11 cellular contexts compared by ENCODE assay signal in the genomic region with DNA sequence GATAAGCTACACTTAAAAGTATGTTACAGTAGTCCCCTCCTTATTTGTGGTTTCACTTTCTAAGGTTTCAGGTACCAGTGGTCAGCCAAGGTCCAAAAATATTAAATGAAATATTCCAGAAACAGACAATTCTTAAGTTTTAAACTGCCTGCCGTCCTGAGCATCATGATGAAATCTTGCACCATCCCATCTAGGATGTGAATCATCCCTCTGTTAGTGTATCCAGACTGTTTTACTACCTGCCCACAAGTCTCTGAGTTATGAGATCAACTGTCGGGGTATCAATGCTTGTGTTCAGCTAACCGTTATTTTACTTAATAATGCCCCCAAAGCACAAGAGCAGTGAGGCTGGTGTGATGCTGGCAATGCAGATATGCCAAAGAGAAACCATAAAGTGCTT. TPM values are rescaled to one million over a fixed set of nuclear protein-coding genes. Genes with fewer than 3 reads are reported as not detected.
DNase-seq lines count a peak whose midpoint lies in the region; ATAC-seq and TF ChIP-seq lines count a peak whose summit lies in the region.
"Had no signal": no experiment of that assay in that cellular context is flagged by ENCODE, and none has a peak within 500 bp of the region (broad histone marks: within the 10 kb centered on the region; RNA-seq: fewer than 3 reads in every experiment).

No MANE protein-coding gene starts in this region.

- no peak for TF ChIP-seq CTCF in CD4-positive, alpha-beta T cell (IDR thresholded peaks at IDR 0.05)
- TF ChIP-seq CTCF in BE2C (IDR thresholded peaks at IDR 0.05; ENCODE audit: low read depth, low read length): no peak

- peak overlapping the region; percentile 11 for H3K4me3 Mint-ChIP-seq in CD4-positive, alpha-beta T cell
- peak overlapping the region; percentile 67 for H3K4me3 Mint-ChIP-seq in activated naive CD8-positive, alpha-beta T cell treated with anti-CD3 and anti-CD28 coated beads, Interleukin-2, amount 50 U/mL, for 24 hours

- H3K27me3 Mint-ChIP-seq in CD4-positive, alpha-beta T cell: no peaks in the 10 kb centered on the region
- no peaks in the 10 kb centered on the region for H3K27me3 Mint-ChIP-seq in activated naive CD8-positive, alpha-beta T cell treated with anti-CD3 and anti-CD28 coated beads, Interleukin-2, amount 50 U/mL, for 24 hours

- no peak overlapping the region for H3K4me3 ChIP-seq in BE2C (ENCODE audit: low read depth, low read length)

- no peaks in the 10 kb centered on the region for H3K36me3 ChIP-seq in BE2C

- H3K27ac Mint-ChIP-seq in CD4-positive, alpha-beta T cell: peak overlapping the region; percentile 12
- peak overlapping the region; percentile 97 for H3K27ac Mint-ChIP-seq in activated naive CD8-positive, alpha-beta T cell treated with anti-CD3 and anti-CD28 coated beads, Interleukin-2, amount 50 U/mL, for 24 hours

- intact Hi-C loops in CD4-positive, alpha-beta T cell (cut with DNase I, micrococcal nuclease): no loop called here

- H3K27me3 ChIP-seq in CD4-positive, alpha-beta T cell (ENCODE audit: control insufficient read depth, insufficient read depth, low read length): no peaks in the 10 kb centered on the region
- H3K27me3 ChIP-seq in BE2C: no peaks in the 10 kb centered on the region

- POLR2A ChIA-PET in CD4-positive, alpha-beta T cell (lab: Charles Lee): interaction anchor here (0.5 to 1.2 kb wide), 4 partner anchors 10 to 78 kb away, joined by 3 to 4 read pairs (median 4); a partner anchor contains a TSS

- H3K4me1 Mint-ChIP-seq in CD4-positive, alpha-beta T cell (ENCODE audit: low read depth): peaks cover 87% of the 10 kb centered on the region
- H3K4me1 Mint-ChIP-seq in activated naive CD8-positive, alpha-beta T cell treated with anti-CD3 and anti-CD28 coated beads, Interleukin-2, amount 50 U/mL, for 24 hours: peaks cover 87% of the 10 kb centered on the region

- no peak overlapping the region for H3K27ac ChIP-seq in CD4-positive, alpha-beta T cell (ENCODE audit: low read depth, low read length)

- CTCF ChIA-PET in CD4-positive, alpha-beta T cell (lab: Charles Lee): no interaction called here

- H3K4me1 ChIP-seq in BE2C: peaks cover 4% of the 10 kb centered on the region

- no peak for ATAC-seq in CD4-positive, alpha-beta T cell (ENCODE audit: poor library complexity)
- ATAC-seq in activated naive CD8-positive, alpha-beta T cell treated with anti-CD3 and anti-CD28 coated beads, Interleukin-2, amount 50 U/mL, for 24 hours: peak; percentile 73
- ATAC-seq in HG03280 (IDR thresholded peaks at IDR 0.05; ENCODE audit: unreplicated experiment) (no peak), HG03439 (IDR thresholded peaks at IDR 0.05; ENCODE audit: unreplicated experiment) (no peak)
- ATAC-seq: left ventricle myocardium superior had no signal

- no peaks in the 10 kb centered on the region for H3K9me3 ChIP-seq in CD4-positive, alpha-beta T cell (ENCODE audit: control insufficient read depth, low read length)
- H3K9me3 ChIP-seq in BE2C: no peaks in the 10 kb centered on the region

- no peaks in the 10 kb centered on the region for H3K9me3 Mint-ChIP-seq in CD4-positive, alpha-beta T cell
- no peaks in the 10 kb centered on the region for H3K9me3 Mint-ChIP-seq in activated naive CD8-positive, alpha-beta T cell treated with anti-CD3 and anti-CD28 coated beads, Interleukin-2, amount 50 U/mL, for 24 hours

- H3K36me3 Mint-ChIP-seq in CD4-positive, alpha-beta T cell (ENCODE audit: low read depth): peaks cover 7% of the 10 kb centered on the region
- H3K36me3 Mint-ChIP-seq in activated naive CD8-positive, alpha-beta T cell treated with anti-CD3 and anti-CD28 coated beads, Interleukin-2, amount 50 U/mL, for 24 hours (ENCODE audit: low read depth): no peaks in the 10 kb centered on the region

- DNase-seq in CD4-positive, alpha-beta T cell: no peak
- peak; percentile 38 for DNase-seq in HPDE6-E6E7 (ENCODE audit: extremely low spot score)
- no peak for DNase-seq in activated naive CD8-positive, alpha-beta T cell treated with anti-CD3 and anti-CD28 coated beads, Interleukin-2, amount 50 U/mL, for 24 hours
- peak; percentile 65 for DNase-seq in left kidney (ENCODE audit: low read depth, low spot score)
- no peak for DNase-seq in NCI-H446 (lab: John Stamatoyannopoulos, UW)
- no peak for DNase-seq in BE2C
- DNase-seq: left ventricle myocardium superior, NCI-H2081, small intestine had no signal

RNA-seq across cellular contexts. Expression of a gene that starts 11.4 kb away (rescaled TPM):
- total RNA-seq in CD4-positive, alpha-beta T cell: 10 to 100 TPM; 43.3 to 46.5 TPM
- polyA plus RNA-seq in BE2C (2012; ENCODE audit: insufficient read depth, insufficient read length, low read depth): 10.9 TPM

Comparison
In these comparisons a context has a peak if more than half of its experiments do, and no peak if none do; other contexts are left out.
1. DNase-seq: peak in HPDE6-E6E7 (single experiment) and left kidney (single experiment); none in CD4-positive, alpha-beta T cell (0 of 10), activated naive CD8-positive, alpha-beta T cell treated with anti-CD3 and anti-CD28 coated beads, Interleukin-2, amount 50 U/mL, for 24 hours (single experiment), NCI-H446 (0 of 2) and BE2C (single experiment).